8 cellular contexts compared by ENCODE assay signal in genomic region chr19:58572026-58572817, GRCh38. TPM values are rescaled to one million over a fixed set of nuclear protein-coding genes. Genes with fewer than 3 reads are reported as not detected.
DNase-seq lines count a peak whose midpoint lies in the region; ATAC-seq and TF ChIP-seq lines count a peak whose summit lies in the region.

No MANE protein-coding gene starts in this region.

- H3F3A ChIP-seq in SU-DHL-6 (ENCODE audit: insufficient read depth) = peaks cover 18% of the 10 kb centered on the region

- H3K9me2 ChIP-seq in SU-DHL-6 (replicated peaks; ENCODE audit: insufficient read depth, low read length) = no peaks in the 10 kb centered on the region

- no peaks in the 10 kb centered on the region for H4K20me1 ChIP-seq in SU-DHL-6 (ENCODE audit: low read depth, low read length)

- no peak for TF ChIP-seq CTCF in GM06990 (IDR thresholded peaks at IDR 0.05; ENCODE audit: insufficient read depth, low read length, poor library complexity, severe bottlenecking)
- TF ChIP-seq CTCF in SU-DHL-6 (IDR thresholded peaks at IDR 0.05; ENCODE audit: insufficient read depth, low read length, poor library complexity, severe bottlenecking) = no peak
- no peak for TF ChIP-seq CTCF in fibroblast of pulmonary artery (IDR thresholded peaks at IDR 0.05; ENCODE audit: low read length, missing control alignments)

- no peaks in the 10 kb centered on the region for H3K79me2 ChIP-seq in SU-DHL-6 (ENCODE audit: insufficient read depth, low read length)

- peaks cover 10% of the 10 kb centered on the region for H3K4me1 ChIP-seq in rectal smooth muscle tissue (ENCODE audit: control insufficient read depth, insufficient read depth, low read length)

- H3K9ac ChIP-seq in SU-DHL-6 (ENCODE audit: low read length) = peak overlapping the region; percentile 68
- H3K9ac ChIP-seq in rectal smooth muscle tissue (ENCODE audit: low read length) = no peak overlapping the region

- H3K27me3 ChIP-seq in GM06990 (replicated peaks; ENCODE audit: control insufficient read depth, insufficient read depth, low read length) = no peaks in the 10 kb centered on the region
- no peaks in the 10 kb centered on the region for H3K27me3 ChIP-seq in SU-DHL-6 (ENCODE audit: low read length)
- H3K27me3 ChIP-seq in rectal smooth muscle tissue (ENCODE audit: control insufficient read depth, insufficient read depth, low read length) = no peaks in the 10 kb centered on the region

- H3K27ac ChIP-seq in SU-DHL-6 (ENCODE audit: low read depth, low read length) (peak overlapping the region; percentile 81), rectal smooth muscle tissue (ENCODE audit: low read depth, low read length) (peak overlapping the region; percentile 100)

- peaks cover 21% of the 10 kb centered on the region for H3K36me3 ChIP-seq in GM06990 (ENCODE audit: control insufficient read depth, insufficient read depth, low read length)
- no peaks in the 10 kb centered on the region for H3K36me3 ChIP-seq in SU-DHL-6 (ENCODE audit: low read length)
- H3K36me3 ChIP-seq in rectal smooth muscle tissue (ENCODE audit: control insufficient read depth, insufficient read depth, low read length) = no peaks in the 10 kb centered on the region

- DNase-seq in GM06990 (ENCODE audit: extremely low read depth, insufficient read length) (no peak), fibroblast of pulmonary artery (ENCODE audit: low read depth) (no peak), ureter (ENCODE audit: low spot score) (no peak), NCI-H2081 treated with DMSO at 0.1 percent for 48 hours (lab: John Stamatoyannopoulos, UW) (no peak)
- no peak for DNase-seq in activated effector memory CD4-positive, alpha-beta T cell treated with anti-CD3 and anti-CD28 coated beads, Interleukin-2, amount 50 U/mL, for 16 hours

- H3K4me3 ChIP-seq in GM06990 (replicated peaks; ENCODE audit: low read depth, low read length) = peak overlapping the region; percentile 74
- peak overlapping the region; percentile 66 for H3K4me3 ChIP-seq in SU-DHL-6 (ENCODE audit: insufficient read depth, low read length, poor library complexity, severe bottlenecking)
- H3K4me3 ChIP-seq in fibroblast of pulmonary artery (replicated peaks; ENCODE audit: low read depth, low read length) = peak overlapping the region; percentile 90
- peak overlapping the region; percentile 99 for H3K4me3 ChIP-seq in rectal smooth muscle tissue (ENCODE audit: low read length)

- peak overlapping the region; percentile 89 for H3K4me2 ChIP-seq in SU-DHL-6 (ENCODE audit: low read depth, low read length, poor library complexity, severe bottlenecking)

- H2AFZ ChIP-seq in SU-DHL-6 (ENCODE audit: low read depth, low read length, severe bottlenecking) = no peak overlapping the region

- no peaks in the 10 kb centered on the region for H3K9me3 ChIP-seq in SU-DHL-6 (ENCODE audit: insufficient read depth, low read length)

- ATAC-seq in GM21447 (IDR thresholded peaks at IDR 0.05; ENCODE audit: unreplicated experiment) = no peak

RNA-seq across cellular contexts. Expression of gene MZF1, which starts 0.9 kb away (rescaled TPM):
- total RNA-seq in ureter = 43.4 TPM

RNA-seq across cellular contexts. Expression of gene UBE2M, which starts 13.8 kb away (rescaled TPM):
- 60.7 TPM for total RNA-seq in ureter

RNA-seq across cellular contexts. Expression of gene CHMP2A, which starts 17.3 kb away (rescaled TPM):
- total RNA-seq in ureter = 137 TPM

RNA-seq across cellular contexts. Expression of gene TRIM28, which starts 28.4 kb away (rescaled TPM):
- total RNA-seq in ureter = 329 TPM

RNA-seq across cellular contexts. Expression of gene ZBTB45, which starts 52.6 kb away (rescaled TPM):
- total RNA-seq in ureter = 14.9 TPM
